ENCODE assay signal across 7 cellular contexts in the genomic region with DNA sequence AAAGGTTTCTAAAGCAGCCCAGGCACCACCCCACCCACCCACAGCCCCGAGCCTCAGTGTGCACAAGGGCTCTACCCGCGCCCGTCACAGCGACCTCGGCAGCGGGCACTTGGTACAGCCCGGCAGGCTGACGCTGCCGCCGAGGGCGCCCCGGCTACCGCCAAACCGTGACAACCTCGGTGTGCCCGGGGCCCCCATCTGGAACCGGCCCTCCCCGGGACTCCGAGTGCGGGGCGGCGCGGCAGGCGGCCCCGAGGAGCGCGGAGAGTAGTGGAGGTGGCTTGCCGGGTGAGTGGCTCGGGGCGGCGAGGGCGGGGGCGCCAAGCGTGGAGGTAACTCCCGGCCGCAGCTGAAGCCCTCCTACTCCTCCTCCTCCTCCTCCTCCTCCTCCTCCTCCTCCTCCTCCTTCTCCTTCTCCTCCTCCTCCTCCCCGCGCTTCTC. TPM values are rescaled to one million over a fixed set of nuclear protein-coding genes. Genes with fewer than 3 reads are reported as not detected.
DNase-seq lines count a peak whose midpoint lies in the region; ATAC-seq and TF ChIP-seq lines count a peak whose summit lies in the region.

A gene (plus strand): TSS at position 418 of the 441 bp plus-strand sequence. CDS start 503 bp downstream, outside the sequence.

- 0% methylated on average over 23 to 37 of the region's 39 CpGs for WGBS in heart left ventricle, 4 donors

- intact Hi-C loops in heart left ventricle (cut with DNase I) = loop anchor here in 3 of 10 donors (5.0 kb wide), 2 partner anchors 41 to 51 kb away; no protein-coding TSS in a partner anchor

- no peak for TF ChIP-seq RAD21 in Ishikawa (IDR thresholded peaks at IDR 0.05; ENCODE audit: low read depth)

- TF ChIP-seq CTCF in heart left ventricle (IDR thresholded peaks at IDR 0.05) = no peak
- no peak for TF ChIP-seq CTCF in retinal pigment epithelial cell (conservative IDR thresholded peaks at IDR 0.05; ENCODE audit: low read depth, low read length)

- H3K4me1 ChIP-seq in heart left ventricle = peaks cover 0 to 28% (median 11%) of the 10 kb centered on the region in 12 donors

- peak within 1 kb of the TSS in 8 of 12 donors; percentile 5 to 61 (median 38) for H3K27ac ChIP-seq in heart left ventricle

- H3K9me3 ChIP-seq in heart left ventricle = no peaks in the 10 kb centered on the region

- H3K4me3 ChIP-seq in heart left ventricle = peak within 1 kb of the TSS; percentile 35 to 67 (median 58)
- peak within 1 kb of the TSS; percentile 27 for H3K4me3 ChIP-seq in retinal pigment epithelial cell (ENCODE audit: low read length)

- DNase-seq in activated T-helper 1 cell treated with Interleukin-2 at 50 U/mL for 16 hours (ENCODE audit: low read depth) (peak; percentile 29), heart left ventricle (peak in 2 of 5 donors; percentile 28 to 54), retinal pigment epithelial cell (ENCODE audit: low read depth) (no peak), NCI-H2029 (lab: John Stamatoyannopoulos, UW) (no peak), HT-29 (ENCODE audit: low spot score) (no peak)

- ATAC-seq in GM19023 (IDR thresholded peaks at IDR 0.05; ENCODE audit: unreplicated experiment) = peak; percentile 18
- ATAC-seq in heart left ventricle = peak in 3 of 4 donors; percentile 20 to 41 (median 29)

- no peaks in the 10 kb centered on the region for H3K36me3 ChIP-seq in heart left ventricle

- TF ChIP-seq POLR2A in heart left ventricle (IDR thresholded peaks at IDR 0.05) = no peak

- peaks cover 8 to 62% (median 41%) of the 10 kb centered on the region in 9 donors for H3K27me3 ChIP-seq in heart left ventricle

- TF ChIP-seq EP300 in Ishikawa (IDR thresholded peaks at IDR 0.05; ENCODE audit: borderline replicate concordance) = no peak

TF ChIP-seq in Ishikawa, 13 proteins besides CTCF, POLR2A, EP300 and RAD21:
- TF ChIP-seq ZBTB7A (IDR thresholded peaks at IDR 0.05; ENCODE audit: low read depth) (0 out of 2 replicates have a peak, but pooled peaks have one; percentile 26), CEBPB (IDR thresholded peaks at IDR 0.05) (no peak), EGR1 (IDR thresholded peaks at IDR 0.05) (no peak)

RNA-seq across cellular contexts. Expression of the gene that starts here (rescaled TPM):
- 1 to 10 TPM in 7 of 9 donors, under 1 TPM in 2; 0.46 to 2.9 (median 1.7) TPM for total RNA-seq in heart left ventricle
- polyA plus RNA-seq in heart left ventricle = under 1 TPM; 0.58 to 0.80 TPM
- not detected in 2 replicates for total RNA-seq in HT-29 (2014; rRNA removed; shearing (Covaris generic))
